ENCODE assay signal across 1 cellular context in genomic region chr1:247111636-247112478, GRCh38.
TF ChIP-seq lines count a peak whose summit lies in the region.

No MANE protein-coding gene starts in this region.

TF ChIP-seq in GM12878, 131 proteins besides CTCF, POLR2A, EP300 and RAD21:
- TF ChIP-seq USF1 (IDR thresholded peaks at IDR 0.05; ENCODE audit: borderline replicate concordance, extremely low read length, insufficient read depth, low read depth, low read length): no peak
- no peak for TF ChIP-seq DPF2 (IDR thresholded peaks at IDR 0.05)
- no peak for TF ChIP-seq YBX1 (IDR thresholded peaks at IDR 0.05)
